21 cellular contexts compared by ENCODE assay signal in genomic region chr3:12460132-12460531, GRCh38.
"Had no signal": no experiment of that assay in that cellular context is flagged by ENCODE, and none has a peak within 500 bp of the region (broad histone marks: within the 10 kb centered on the region; RNA-seq: fewer than 3 reads in every experiment).

No MANE protein-coding gene starts in this region.

- H3K27ac Mint-ChIP-seq: natural killer cell treated with Interleukin-12 subunit alpha and Interleukin-12 subunit beta and Interleukin-15 and Interleukin-18, amount 100 ng/mL, for 72 hours; neural progenitor cell; progenitor cell of endocrine pancreas had no signal

- H3K4me3 ChIP-seq: dorsolateral prefrontal cortex, heart right ventricle, neural progenitor cell, ovary, smooth muscle cell, suprapubic skin, thyroid gland, upper lobe of left lung, uterus had no signal

- H3K27me3 ChIP-seq: dorsolateral prefrontal cortex, heart right ventricle, neural progenitor cell, ovary, thyroid gland, upper lobe of left lung, uterus had no signal

- H3K4me3 Mint-ChIP-seq: natural killer cell treated with Interleukin-12 subunit alpha and Interleukin-12 subunit beta and Interleukin-15 and Interleukin-18, amount 100 ng/mL, for 72 hours; neural progenitor cell had no signal

- H3K36me3 Mint-ChIP-seq: natural killer cell treated with Interleukin-12 subunit alpha and Interleukin-12 subunit beta and Interleukin-15 and Interleukin-18, amount 100 ng/mL, for 72 hours; neural progenitor cell had no signal

- H3K9me3 Mint-ChIP-seq: natural killer cell treated with Interleukin-12 subunit alpha and Interleukin-12 subunit beta and Interleukin-15 and Interleukin-18, amount 100 ng/mL, for 72 hours; neural progenitor cell had no signal

- H3K9ac ChIP-seq: neural progenitor cell had no signal

- H3K27ac ChIP-seq: dorsolateral prefrontal cortex, heart right ventricle, neural progenitor cell, ovary, suprapubic skin, thyroid gland, uterus had no signal

- H3K4me1 Mint-ChIP-seq: neural progenitor cell had no signal

- DNase-seq: cortex of kidney; dorsolateral prefrontal cortex; effector CD8-positive, alpha-beta T cell; heart right ventricle; hypothalamus; kidney glomerular epithelial cell; nucleus accumbens; ovary; right cardiac atrium; stimulated activated CD4-positive, alpha-beta T cell treated with anti-CD3 and anti-CD28 coated beads, Interleukin-2, amount 100 ng/mL, for 48 hours; stimulated activated naive CD4-positive, alpha-beta T cell treated with Interleukin-2 at 50 U/mL for 16 hours; thyroid gland; upper lobe of left lung; uterus had no signal

- H3K36me3 ChIP-seq: heart right ventricle, neural progenitor cell, ovary, suprapubic skin, thyroid gland, upper lobe of left lung, uterus had no signal

- H3K4me1 ChIP-seq: neural progenitor cell, suprapubic skin, thyroid gland, uterus had no signal

- H3K27me3 Mint-ChIP-seq: progenitor cell of endocrine pancreas had no signal

- ATAC-seq: esophagus mucosa; heart right ventricle; left lobe of liver; natural killer cell treated with Interleukin-12 subunit alpha and Interleukin-12 subunit beta and Interleukin-15 and Interleukin-18, amount 100 ng/mL, for 72 hours; right cardiac atrium had no signal

- H3K9me3 ChIP-seq: heart right ventricle, ovary, suprapubic skin, thyroid gland, upper lobe of left lung, uterus had no signal
